In genomic region chr6:421211-421610, GRCh38 we compare ENCODE assay signal across 33 cellular contexts. TPM values are rescaled to one million over a fixed set of nuclear protein-coding genes. Genes with fewer than 3 reads are reported as not detected.
"Had no signal": no experiment of that assay in that cellular context is flagged by ENCODE, and none has a peak within 500 bp of the region (broad histone marks: within the 10 kb centered on the region; RNA-seq: fewer than 3 reads in every experiment).

No MANE protein-coding gene starts in this region.

- H3K4me3 ChIP-seq: ascending aorta, breast epithelium, cardiac muscle cell, colonic mucosa, esophagus squamous epithelium, gastroesophageal sphincter, heart right ventricle, hepatocyte had no signal

- H3K4me1 Mint-ChIP-seq: brain, WTC11 had no signal

- H3K36me3 ChIP-seq: ascending aorta, breast epithelium, cardiac muscle cell, colonic mucosa, esophagus squamous epithelium, gastroesophageal sphincter, heart right ventricle had no signal

- H3K27ac Mint-ChIP-seq: activated CD4-positive, alpha-beta memory T cell treated with anti-CD3 and anti-CD28 coated beads, Interleukin-2, amount 10 ng/mL, durations not matched to agents 7 days and 5 days; activated CD4-positive, alpha-beta T cell treated with anti-CD3 and anti-CD28 coated beads, Interleukin-2, amount 10 ng/mL, durations not matched to agents 7 days and 5 days; activated naive CD4-positive, alpha-beta T cell treated with anti-CD3 and anti-CD28 coated beads, Interleukin-2, amount 50 U/mL, for 72 hours; activated naive CD8-positive, alpha-beta T cell treated with anti-CD3 and anti-CD28 coated beads, Interleukin-2, amount 10 ng/mL, durations not matched to agents 7 days and 5 days; activated T-cell treated with anti-CD3 and anti-CD28 coated beads, Interleukin-2, amount 50 U/mL, for 72 hours; brain; WTC11 had no signal

- H3K4me3 Mint-ChIP-seq: activated CD4-positive, alpha-beta memory T cell treated with anti-CD3 and anti-CD28 coated beads, Interleukin-2, amount 10 ng/mL, durations not matched to agents 7 days and 5 days; activated CD4-positive, alpha-beta T cell treated with anti-CD3 and anti-CD28 coated beads, Interleukin-2, amount 10 ng/mL, durations not matched to agents 7 days and 5 days; activated naive CD8-positive, alpha-beta T cell treated with anti-CD3 and anti-CD28 coated beads, Interleukin-2, amount 10 ng/mL, durations not matched to agents 7 days and 5 days; activated T-cell treated with anti-CD3 and anti-CD28 coated beads, Interleukin-2, amount 50 U/mL, for 24 hours; activated T-cell treated with anti-CD3 and anti-CD28 coated beads, Interleukin-2, amount 50 U/mL, for 72 hours; brain; WTC11 had no signal

- DNase-seq: activated CD4-positive, alpha-beta memory T cell treated with anti-CD3 and anti-CD28 coated beads, Interleukin-2, amount 10 ng/mL, durations not matched to agents 7 days and 5 days; activated CD4-positive, alpha-beta T cell treated with anti-CD3 and anti-CD28 coated beads for 1 hour; activated CD4-positive, alpha-beta T cell treated with anti-CD3 and anti-CD28 coated beads for 4 hours; activated CD4-positive, alpha-beta T cell treated with anti-CD3 and anti-CD28 coated beads, Interleukin-2, amount 10 ng/mL, durations not matched to agents 7 days and 5 days; activated CD4-positive, alpha-beta T cell treated with anti-CD3 and anti-CD28 coated beads, Interleukin-2, amount 50 U/mL, for 4 hours; activated CD8-positive, alpha-beta memory T cell treated with anti-CD3 and anti-CD28 coated beads, Interleukin-2, amount 50 U/mL, for 4 hours; activated effector memory CD4-positive, alpha-beta T cell treated with Interleukin-2 at 50 U/mL for 16 hours; activated gamma-delta T cell treated with Interleukin-2 at 50 U/mL for 16 hours; activated naive CD4-positive, alpha-beta T cell treated with Interleukin-2 at 50 U/mL for 16 hours; activated naive CD8-positive, alpha-beta T cell treated with anti-CD3 and anti-CD28 coated beads, Interleukin-2, amount 10 ng/mL, durations not matched to agents 7 days and 5 days; activated T-cell treated with anti-CD3 and anti-CD28 coated beads, Interleukin-2, amount 50 U/mL, for 24 hours; activated T-cell treated with anti-CD3 and anti-CD28 coated beads, Interleukin-2, amount 50 U/mL, for 72 hours; central memory CD4-positive, alpha-beta T cell; cerebellar nuclear complex; colonic mucosa; effector CD8-positive, alpha-beta T cell; esophagus squamous epithelium; foreskin melanocyte; heart right ventricle; T-helper 2 cell had no signal

- H3K27me3 Mint-ChIP-seq: activated CD4-positive, alpha-beta memory T cell treated with anti-CD3 and anti-CD28 coated beads, Interleukin-2, amount 10 ng/mL, durations not matched to agents 7 days and 5 days; activated CD4-positive, alpha-beta T cell treated with anti-CD3 and anti-CD28 coated beads, Interleukin-2, amount 10 ng/mL, durations not matched to agents 7 days and 5 days; activated naive CD8-positive, alpha-beta T cell treated with anti-CD3 and anti-CD28 coated beads, Interleukin-2, amount 10 ng/mL, durations not matched to agents 7 days and 5 days; activated T-cell treated with anti-CD3 and anti-CD28 coated beads, Interleukin-2, amount 50 U/mL, for 24 hours had no signal

- H3K27ac ChIP-seq: ascending aorta, breast epithelium, cardiac muscle cell, colonic mucosa, epithelial cell of prostate, esophagus squamous epithelium, gastroesophageal sphincter, heart right ventricle, VCaP had no signal

- H3K4me1 ChIP-seq: ascending aorta, breast epithelium, colonic mucosa, gastroesophageal sphincter, heart right ventricle had no signal

- FAIRE-seq: endometrium, endothelial cell of umbilical vein had no signal

- H3K36me3 Mint-ChIP-seq: brain had no signal

- H3K27me3 ChIP-seq: ascending aorta, breast epithelium, cardiac muscle cell, colonic mucosa, esophagus squamous epithelium, hepatocyte had no signal

- ATAC-seq: activated naive CD4-positive, alpha-beta T cell treated with anti-CD3 and anti-CD28 coated beads, Interleukin-2, amount 50 U/mL, for 72 hours; activated T-cell treated with anti-CD3 and anti-CD28 coated beads, Interleukin-2, amount 50 U/mL, for 72 hours; gastroesophageal sphincter; heart right ventricle; WTC11 had no signal

- H3K9me3 ChIP-seq: ascending aorta, colonic mucosa, esophagus squamous epithelium had no signal

RNA-seq across cellular contexts. Expression of gene IRF4, which starts 29.7 kb away (rescaled TPM):
- total RNA-seq: cardiac muscle cell, endothelial cell of umbilical vein, glomerular endothelial cell had no signal
- polyA plus RNA-seq: cardiac muscle cell, endothelial cell of umbilical vein had no signal
